23 cellular contexts compared by ENCODE assay signal in the genomic region with DNA sequence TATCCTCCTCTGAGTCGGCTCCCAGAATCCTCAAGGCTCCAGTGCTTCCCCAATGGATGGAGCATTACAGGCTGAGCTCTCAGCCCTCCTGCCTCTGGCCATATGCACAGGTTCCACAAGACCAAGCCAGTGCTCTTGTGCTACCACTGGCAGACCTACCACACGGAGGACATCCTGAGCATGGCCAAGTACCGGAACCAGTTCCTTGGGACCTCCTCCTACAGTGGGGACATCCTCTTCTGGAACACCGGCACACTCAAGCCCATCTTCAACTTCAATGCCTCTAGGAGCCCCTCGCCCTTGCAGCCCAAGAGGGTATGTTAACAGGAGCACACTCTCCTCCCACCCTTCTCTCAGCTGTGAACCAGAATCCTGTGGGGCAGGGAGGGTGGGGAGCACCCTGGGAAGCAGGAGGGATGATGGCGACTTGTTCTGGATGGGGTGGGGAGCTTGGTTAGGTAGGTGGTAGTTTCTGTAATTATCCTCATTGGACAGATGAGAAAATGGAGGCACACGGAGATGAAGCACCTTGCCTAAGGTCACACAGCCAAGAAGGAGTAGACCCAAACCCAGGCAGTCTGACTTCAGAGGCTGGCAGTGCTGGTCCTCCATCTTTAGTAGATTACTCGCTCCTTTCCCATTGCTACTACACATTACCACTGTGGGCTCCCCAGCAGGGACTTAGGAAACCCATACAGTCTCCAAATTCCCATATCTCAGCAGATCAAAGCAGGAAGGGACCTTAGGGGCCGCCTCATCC. TPM values are rescaled to one million over a fixed set of nuclear protein-coding genes. Genes with fewer than 3 reads are reported as not detected.
"Had no signal": no experiment of that assay in that cellular context is flagged by ENCODE, and none has a peak within 500 bp of the region (broad histone marks: within the 10 kb centered on the region; RNA-seq: fewer than 3 reads in every experiment).

No MANE protein-coding gene starts in this region.

- H3K36me3 ChIP-seq: left lung, neutrophil, spleen, thyroid gland had no signal

- H3K4me1 Mint-ChIP-seq: activated B cell treated with CpG ODN at 0.5 μM for 24 hours; activated CD4-positive, alpha-beta T cell treated with anti-CD3 and anti-CD28 coated beads for 36 hours; activated naive CD8-positive, alpha-beta T cell treated with anti-CD3 and anti-CD28 coated beads, Interleukin-2, amount 50 U/mL, for 24 hours; immature natural killer cell; mesothelial cell of epicardium; T-helper 17 cell had no signal

- H3K27me3 ChIP-seq: foreskin keratinocyte, left lung, spleen, thyroid gland had no signal

- H3K27me3 Mint-ChIP-seq: activated B cell treated with CpG ODN at 0.5 μM for 24 hours; activated CD4-positive, alpha-beta T cell treated with anti-CD3 and anti-CD28 coated beads for 36 hours; activated naive CD8-positive, alpha-beta T cell treated with anti-CD3 and anti-CD28 coated beads, Interleukin-2, amount 50 U/mL, for 24 hours; natural killer cell treated with Interleukin-12 subunit alpha and Interleukin-12 subunit beta and Interleukin-15 and Interleukin-18, amount 100 ng/mL, for 72 hours; T-helper 17 cell had no signal

- H3K4me3 Mint-ChIP-seq: activated B cell treated with CpG ODN at 0.5 μM for 24 hours; activated CD4-positive, alpha-beta T cell treated with anti-CD3 and anti-CD28 coated beads for 36 hours; activated naive CD8-positive, alpha-beta T cell treated with anti-CD3 and anti-CD28 coated beads, Interleukin-2, amount 50 U/mL, for 24 hours; immature natural killer cell; mesothelial cell of epicardium; natural killer cell treated with Interleukin-12 subunit alpha and Interleukin-12 subunit beta and Interleukin-15 and Interleukin-18, amount 100 ng/mL, for 72 hours; T-helper 17 cell had no signal

- H3K27ac Mint-ChIP-seq: activated B cell treated with CpG ODN at 0.5 μM for 24 hours; activated CD4-positive, alpha-beta T cell treated with anti-CD3 and anti-CD28 coated beads for 36 hours; activated naive CD8-positive, alpha-beta T cell treated with anti-CD3 and anti-CD28 coated beads, Interleukin-2, amount 50 U/mL, for 24 hours; immature natural killer cell; mesothelial cell of epicardium; natural killer cell treated with Interleukin-12 subunit alpha and Interleukin-12 subunit beta and Interleukin-15 and Interleukin-18, amount 100 ng/mL, for 72 hours; T-helper 17 cell had no signal

- DNase-seq: activated B cell treated with CpG ODN at 0.5 μM for 24 hours; activated CD4-positive, alpha-beta T cell treated with anti-CD3 and anti-CD28 coated beads for 36 hours; activated CD4-positive, alpha-beta T cell treated with anti-CD3 and anti-CD28 coated beads, Interleukin-2, amount 50 U/mL, for 4 hours; activated gamma-delta T cell; activated naive CD4-positive, alpha-beta T cell treated with anti-CD3 and anti-CD28 coated beads, Interleukin-2, amount 50 U/mL, for 16 hours; activated naive CD8-positive, alpha-beta T cell treated with anti-CD3 and anti-CD28 coated beads, Interleukin-2, amount 50 U/mL, for 24 hours; activated T-cell treated with anti-CD3 and anti-CD28 coated beads for 4 hours; dermis blood vessel endothelial cell; effector CD8-positive, alpha-beta T cell; erythroblast; foreskin keratinocyte; immature natural killer cell; kidney glomerular epithelial cell; left lung; spleen; stimulated activated CD4-positive, alpha-beta T cell treated with anti-CD3 and anti-CD28 coated beads, Interleukin-4, amount 100 ng/mL, for 24 hours; stimulated activated naive CD4-positive, alpha-beta T cell treated with Interleukin-2 at 50 U/mL for 16 hours; SW 1271; T-helper 17 cell; thyroid gland had no signal

- H3K36me3 Mint-ChIP-seq: mesothelial cell of epicardium had no signal

- H3K9me3 ChIP-seq: thyroid gland had no signal

- ATAC-seq: activated CD4-positive, alpha-beta T cell treated with anti-CD3 and anti-CD28 coated beads for 36 hours; activated naive CD8-positive, alpha-beta T cell treated with anti-CD3 and anti-CD28 coated beads, Interleukin-2, amount 50 U/mL, for 24 hours; foreskin keratinocyte; left lung; T-helper 17 cell had no signal

- H3K4me3 ChIP-seq: left lung, spleen, thyroid gland had no signal

- H3K4me1 ChIP-seq: foreskin keratinocyte, left lung, spleen, thyroid gland had no signal

RNA-seq across cellular contexts. Expression of a gene that starts 58.6 kb away (rescaled TPM):
- total RNA-seq: foreskin keratinocyte had no signal
